In genomic region chr19:36136975-36137686, GRCh38 we compare ENCODE assay signal across 7 cellular contexts. TPM values are rescaled to one million over a fixed set of nuclear protein-coding genes. Genes with fewer than 3 reads are reported as not detected.
DNase-seq lines count a peak whose midpoint lies in the region; ATAC-seq, FAIRE-seq and TF ChIP-seq lines count a peak whose summit lies in the region.

No MANE protein-coding gene starts in this region.

- H2BK120ac ChIP-seq in trophoblast cell (ENCODE audit: insufficient read depth, low read length, poor library complexity), result no peak overlapping the region

- peaks cover 16% of the 10 kb centered on the region for H3K79me1 ChIP-seq in trophoblast cell (ENCODE audit: low read length)

- H3K36me3 ChIP-seq in H7 (replicated peaks; ENCODE audit: control insufficient read depth, insufficient read depth, low read length), result no peaks in the 10 kb centered on the region
- H3K36me3 ChIP-seq in PC-3 (ENCODE audit: low read depth, low read length), result no peaks in the 10 kb centered on the region
- H3K36me3 ChIP-seq in esophagus squamous epithelium, result peaks cover under 1 to 7% (median 1%) of the 10 kb centered on the region in 3 donors
- peaks cover 6 to 8% of the 10 kb centered on the region in 2 experiments for H3K36me3 ChIP-seq in trophoblast cell (ENCODE audit: control insufficient read depth in 1 of 2, insufficient read depth in 2 of 2, low read length in 2 of 2)

- no peak overlapping the region for H2AK5ac ChIP-seq in trophoblast cell (ENCODE audit: low read length)

- no peak overlapping the region for H4K12ac ChIP-seq in trophoblast cell (ENCODE audit: low read depth, low read length)

- peak overlapping the region; percentile 91 for H3K27ac ChIP-seq in PC-3 (ENCODE audit: low read length)
- peak overlapping the region; percentile 87 to 99 (median 96) for H3K27ac ChIP-seq in esophagus squamous epithelium
- H3K27ac ChIP-seq in trophoblast cell (ENCODE audit: low read depth, low read length), result no peak overlapping the region

- no peak overlapping the region for H3K23ac ChIP-seq in trophoblast cell (ENCODE audit: low read length)

- H3K9me2 ChIP-seq in PC-3 (replicated peaks; ENCODE audit: low read length), result no peaks in the 10 kb centered on the region

- ATAC-seq in PC-3 (peak; percentile 34), HG03571 (IDR thresholded peaks at IDR 0.05; ENCODE audit: unreplicated experiment) (no peak)

- peaks cover 39% of the 10 kb centered on the region for H3K4me1 ChIP-seq in PC-3 (ENCODE audit: insufficient read depth, low read length)
- H3K4me1 ChIP-seq in esophagus squamous epithelium, result peaks cover 32 to 80% (median 39%) of the 10 kb centered on the region in 3 donors
- peaks cover 12% of the 10 kb centered on the region in 2 experiments for H3K4me1 ChIP-seq in trophoblast cell (ENCODE audit: control insufficient read depth in 1 of 2, insufficient read depth in 2 of 2, low read length in 2 of 2)

- H3K4ac ChIP-seq in trophoblast cell (ENCODE audit: low read depth, low read length), result no peak overlapping the region

- no peaks in the 10 kb centered on the region for H3F3A ChIP-seq in PC-3 (ENCODE audit: low read length, unreplicated experiment)

- no peak overlapping the region for H4K8ac ChIP-seq in trophoblast cell (ENCODE audit: low read depth, low read length)

- 36 to 49% methylated on average over 10 to 12 of the region's 12 CpGs for WGBS in esophagus squamous epithelium, 2 donors
- no CpG with 5 or more reads among the region's 12 CpGs for WGBS in trophoblast cell (ENCODE audit: extremely low coverage, insufficient coverage, insufficient read length)

- intact Hi-C loops in PC-3 (cut with micrococcal nuclease) (no loop called here), esophagus squamous epithelium (cut with DNase I) (no loop called here)

- TF ChIP-seq CTCF in PC-3 (conservative IDR thresholded peaks at IDR 0.05; ENCODE audit: low read depth, low read length) (no peak), esophagus squamous epithelium (IDR thresholded peaks at IDR 0.05) (no peak)

- FAIRE-seq in GM12891 (lab: Jason Lieb, UNC), result no peak

- no peak overlapping the region for H2BK5ac ChIP-seq in trophoblast cell (ENCODE audit: low read depth, low read length, poor library complexity)

- no peaks in the 10 kb centered on the region for H3K27me3 ChIP-seq in H7 (ENCODE audit: control insufficient read depth, insufficient read depth, low read length)
- no peaks in the 10 kb centered on the region for H3K27me3 ChIP-seq in PC-3 (ENCODE audit: low read length)
- H3K27me3 ChIP-seq in esophagus squamous epithelium, result no peaks in the 10 kb centered on the region
- no peaks in the 10 kb centered on the region for H3K27me3 ChIP-seq in trophoblast cell (ENCODE audit: insufficient read depth, low read length)

- H3K9me3 ChIP-seq in PC-3 (ENCODE audit: low read length), result no peaks in the 10 kb centered on the region
- no peaks in the 10 kb centered on the region for H3K9me3 ChIP-seq in esophagus squamous epithelium
- H3K9me3 ChIP-seq in trophoblast cell (ENCODE audit: insufficient read depth, low read depth, low read length), result no peaks in the 10 kb centered on the region

- no peak overlapping the region for H2BK12ac ChIP-seq in trophoblast cell (ENCODE audit: low read length)

- no TSS peak for BruUV-seq in PC-3 (replicated peaks; lab: Mats Ljungman, UMichigan)

- peak overlapping the region; percentile 46; the same call in 1 of the 2 replicates for H3K9ac ChIP-seq in PC-3 (ENCODE audit: low read length)
- no peak overlapping the region for H3K9ac ChIP-seq in trophoblast cell (ENCODE audit: low read length)

- H3K4me2 ChIP-seq in PC-3 (ENCODE audit: low read length) (peak overlapping the region; percentile 73), trophoblast cell (ENCODE audit: low read length) (no peak overlapping the region)

- DNase-seq in H7 (peak; percentile 32), PC-3 (peak; percentile 91), esophagus squamous epithelium (lab: John Stamatoyannopoulos, UW) (no peak), trophoblast cell (peak; percentile 10 to 18), GM12891 (ENCODE audit: insufficient read length, low spot score) (no peak), hippocampal formation (lab: John Stamatoyannopoulos, UW) (no peak)

- H4K20me1 ChIP-seq in PC-3 (ENCODE audit: low read length), result peaks cover 7% of the 10 kb centered on the region; the same call in 1 of the 2 replicates

- H3K4me3 ChIP-seq in H7 (ENCODE audit: insufficient read depth, low read depth, low read length) (no peak overlapping the region), PC-3 (ENCODE audit: low read length) (peak overlapping the region; percentile 48), esophagus squamous epithelium (peak overlapping the region in 1 of 4 donors; percentile 40), trophoblast cell (ENCODE audit: low read depth, low read length) (no peak overlapping the region)

- POLR2A ChIA-PET in PC-3 (lab: Charles Lee; ENCODE audit: unreplicated experiment), result interaction anchor here (0.6 kb wide), 2 partner anchors 77 to 397 kb away, joined by 3 to 4 read pairs; partner anchors contain the start of gene ZNF565

- no peak overlapping the region for H3K18ac ChIP-seq in trophoblast cell (ENCODE audit: low read length)

- H2AFZ ChIP-seq in PC-3 (ENCODE audit: low read length) (peak overlapping the region; percentile 49; the same call in 1 of the 2 replicates), trophoblast cell (ENCODE audit: insufficient read depth, low read length, poor library complexity) (no peak overlapping the region)

- TF ChIP-seq POLR2A in esophagus squamous epithelium (IDR thresholded peaks at IDR 0.05) (peak in 1 of 4 donors; percentile 37), GM12891 (IDR thresholded peaks at IDR 0.05; ENCODE audit: low read depth, low read length) (no peak)

- no peak overlapping the region for H3K14ac ChIP-seq in trophoblast cell (ENCODE audit: low read length)

- H3K79me2 ChIP-seq in PC-3 (ENCODE audit: low read length), result peaks cover 24% of the 10 kb centered on the region
- H3K79me2 ChIP-seq in trophoblast cell (ENCODE audit: control insufficient read depth, insufficient read depth, low read length, poor library complexity), result peaks cover 15% of the 10 kb centered on the region

- CTCF ChIA-PET in PC-3 (lab: Charles Lee), result interaction anchor here (1.0 kb wide), 1 partner anchor 9 kb away, joined by 3 read pairs; no protein-coding TSS in a partner anchor

- H4K91ac ChIP-seq in trophoblast cell (ENCODE audit: low read depth, low read length), result no peak overlapping the region

TF ChIP-seq in GM12891, 5 proteins besides CTCF, POLR2A, EP300 and RAD21:
- TF ChIP-seq TAF1 (IDR thresholded peaks at IDR 0.05; ENCODE audit: low read depth, low read length), result no peak
- no peak for TF ChIP-seq POLR2AphosphoS5 (IDR thresholded peaks at IDR 0.05; ENCODE audit: low read depth, low read length)
- TF ChIP-seq SPI1 (IDR thresholded peaks at IDR 0.05; ENCODE audit: low read depth, low read length), result no peak
- TF ChIP-seq PAX5 (IDR thresholded peaks at IDR 0.05; ENCODE audit: insufficient read depth, low read length, severe bottlenecking), result no peak
- no peak for TF ChIP-seq POU2F2 (IDR thresholded peaks at IDR 0.05; ENCODE audit: low read depth, low read length)

RNA-seq across cellular contexts. Expression of gene CAPNS1, which starts 2.7 kb away (rescaled TPM):
- 248 and 336 TPM in 2 replicates for total RNA-seq in H7 (2014; rRNA removed; shearing (Covaris generic))
- total RNA-seq in PC-3 (2014; rRNA removed), result 329 and 339 TPM in 2 replicates
- 100 to 1,000 TPM; 211 to 284 (median 266) TPM for total RNA-seq in esophagus squamous epithelium
- 865 and 885 TPM in 2 replicates for polyA plus RNA-seq in trophoblast cell (2013)
- 444 TPM for polyA plus RNA-seq in GM12891 (2012; ENCODE audit: low read depth, missing spikeins)

RNA-seq across cellular contexts. Expression of gene COX7A1, which starts 15.1 kb away (rescaled TPM):
- total RNA-seq in H7 (2014; rRNA removed; shearing (Covaris generic)), result 0.18 TPM in 1 of 2 replicates, not detected in the other
- total RNA-seq in PC-3 (2014; rRNA removed) (not detected in 2 replicates), esophagus squamous epithelium (10 to 100 TPM in 1 of 4 donors, 1 to 10 TPM in 3; 2.0 to 15.8 (median 3.1) TPM)
- polyA plus RNA-seq in trophoblast cell (2013), result not detected in 2 replicates
- polyA plus RNA-seq in GM12891 (2012; ENCODE audit: low read depth, missing spikeins), result not detected

RNA-seq across cellular contexts. Expression of gene TBCB, which starts 21.9 kb away (rescaled TPM):
- 179 and 202 TPM in 2 replicates for total RNA-seq in H7 (2014; rRNA removed; shearing (Covaris generic))
- total RNA-seq in PC-3 (2014; rRNA removed) (260 and 332 TPM in 2 replicates), esophagus squamous epithelium (100 to 1,000 TPM in 3 of 4 donors, 10 to 100 TPM in 1; 97.9 to 157 (median 117) TPM)
- 205 and 215 TPM in 2 replicates for polyA plus RNA-seq in trophoblast cell (2013)
- polyA plus RNA-seq in GM12891 (2012; ENCODE audit: low read depth, missing spikeins), result 112 TPM

RNA-seq across cellular contexts. Expression of gene POLR2I, which starts 22.5 kb away (rescaled TPM):
- 121 and 129 TPM in 2 replicates for total RNA-seq in H7 (2014; rRNA removed; shearing (Covaris generic))
- total RNA-seq in PC-3 (2014; rRNA removed) (191 and 250 TPM in 2 replicates), esophagus squamous epithelium (10 to 100 TPM; 41.7 to 58.0 (median 47.6) TPM)
- polyA plus RNA-seq in trophoblast cell (2013), result 112 and 114 TPM in 2 replicates
- 160 TPM for polyA plus RNA-seq in GM12891 (2012; ENCODE audit: low read depth, missing spikeins)

RNA-seq across cellular contexts. Expression of gene OVOL3, which starts 26.2 kb away (rescaled TPM):
- not detected in 2 replicates for total RNA-seq in H7 (2014; rRNA removed; shearing (Covaris generic))
- total RNA-seq in PC-3 (2014; rRNA removed) (not detected in 2 replicates), esophagus squamous epithelium (not detected)
- polyA plus RNA-seq in trophoblast cell (2013), result 0.10 TPM in 1 of 2 replicates, not detected in the other
- polyA plus RNA-seq in GM12891 (2012; ENCODE audit: low read depth, missing spikeins), result 0.15 TPM

Comparison
In these comparisons a context has a peak if more than half of its experiments do, and no peak if none do; other contexts are left out.
1. DNase-seq: peak in H7 (single experiment), PC-3 (single experiment) and trophoblast cell (2 of 2); none in esophagus squamous epithelium (single experiment), GM12891 (single experiment) and hippocampal formation (0 of 2).